In the genomic region with DNA sequence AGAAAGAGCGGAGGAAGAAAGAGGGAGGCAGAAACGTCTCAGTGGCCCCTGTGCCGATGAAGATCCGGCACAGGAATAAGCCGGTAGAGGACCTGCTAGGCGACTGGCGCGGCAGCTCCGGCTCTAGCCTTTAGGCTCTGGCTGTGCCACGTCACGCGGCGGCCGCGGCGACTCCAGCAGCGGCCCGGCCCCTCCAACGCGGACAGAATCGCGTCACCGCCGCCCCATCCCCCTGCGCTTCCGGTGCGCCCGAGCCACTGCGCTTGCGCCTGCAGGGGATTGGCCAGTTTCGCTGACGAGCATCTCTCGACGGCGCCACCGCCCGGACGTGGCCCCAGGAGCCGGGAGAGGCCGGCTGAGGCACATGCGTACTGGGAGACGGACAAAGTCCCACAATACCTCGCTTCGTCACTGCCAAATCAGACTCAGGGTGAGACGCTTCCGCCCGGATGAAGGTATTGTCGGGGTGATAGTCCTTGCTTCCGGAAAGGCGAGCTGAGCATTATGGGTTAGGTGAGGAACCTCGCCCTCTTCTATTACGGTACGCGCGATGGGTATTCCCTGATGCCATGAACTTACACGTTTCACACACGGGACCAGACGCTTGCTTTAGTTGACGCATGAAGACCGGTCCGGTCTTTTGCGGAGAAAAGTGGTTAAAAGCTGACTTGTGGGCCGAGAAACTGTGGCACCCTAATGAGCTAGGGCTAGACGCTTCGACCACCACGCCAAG, we compare ENCODE assay signal across 8 cellular contexts. TPM values are rescaled to one million over a fixed set of nuclear protein-coding genes. Genes with fewer than 3 reads are reported as not detected.
DNase-seq lines count a peak whose midpoint lies in the region; ATAC-seq and TF ChIP-seq lines count a peak whose summit lies in the region.

Gene ARF4, minus strand, starts transcription at position 105 of the 733 bp plus-strand sequence. CDS start 204 bp downstream, outside the sequence.

- H3K4me2 ChIP-seq in fibroblast of lung (ENCODE audit: extremely low read depth, insufficient read depth, low read length): peak within 1 kb of the TSS; percentile 99

- POLR2A ChIA-PET in naive thymus-derived CD4-positive, alpha-beta T cell (lab: Charles Lee): interaction anchor here (0.5 to 4.4 kb wide), 20 partner anchors 16 to 1038 kb away, joined by 3 to 88 read pairs (median 4); partner anchors contain the start of genes DENND6A, PDE12 and SLMAP

- H3K79me2 ChIP-seq in fibroblast of lung (ENCODE audit: control insufficient read depth, insufficient read depth, low read length): peaks cover 51% of the 10 kb centered on the region

- H3K27ac Mint-ChIP-seq in activated T-helper 2 cell treated with anti-CD3 and anti-CD28 coated beads, Interferon-gamma antibody, Interleukin-2, Interleukin-4, amounts not matched to agents 10 μg/mL and 5 μg/mL and 100 μg/mL, durations not matched to agents 14 hours and 24 hours and 36 hours: peak within 1 kb of the TSS; percentile 100
- H3K27ac Mint-ChIP-seq in naive thymus-derived CD4-positive, alpha-beta T cell: peak within 1 kb of the TSS; percentile 95 to 100 (median 99)
- H3K27ac Mint-ChIP-seq in stimulated activated naive B cell treated with anti-CD40 and anti-IgM and Interleukin-4, amounts not matched to agents 10 μg/mL and 1 μg/mL and 100 μg/mL, for 72 hours: peak within 1 kb of the TSS; percentile 99

- intact Hi-C loops in activated T-helper 2 cell treated with anti-CD3 and anti-CD28 coated beads, Interferon-gamma antibody, Interleukin-2, Interleukin-4, amounts not matched to agents 10 μg/mL and 5 μg/mL and 100 μg/mL, durations not matched to agents 14 hours and 24 hours and 36 hours (cut with micrococcal nuclease): loop anchor here (1.0 kb wide), 4 partner anchors 41 to 368 kb away; partner anchors contain the start of genes PDE12 and SLMAP
- intact Hi-C loops in naive thymus-derived CD4-positive, alpha-beta T cell (cut with micrococcal nuclease): loop anchor here (1.0 to 5.0 kb wide), 15 partner anchors 15 to 1040 kb away; partner anchors contain the start of genes PDE12 (in 2 of the 2), SLMAP (in 2 of the 2), APPL1 (in 1 of the 2) and ARHGEF3 (in 1 of the 2)

- no peaks in the 10 kb centered on the region for H3K27me3 ChIP-seq in RWPE2 (ENCODE audit: insufficient read depth, poor library complexity, severe bottlenecking)
- no peaks in the 10 kb centered on the region for H3K27me3 ChIP-seq in fibroblast of lung (ENCODE audit: control insufficient read depth, insufficient read depth, low read length)
- H3K27me3 ChIP-seq in naive thymus-derived CD4-positive, alpha-beta T cell (ENCODE audit: control insufficient read depth in 2 of 2, insufficient read depth in 2 of 2, low read length in 2 of 2): no peaks in the 10 kb centered on the region

- ATAC-seq in RWPE2 (ENCODE audit: low read depth): peak; percentile 89
- peak; percentile 93 for ATAC-seq in naive thymus-derived CD4-positive, alpha-beta T cell
- ATAC-seq in stimulated activated naive B cell treated with anti-CD40 and anti-IgM and Interleukin-4, amounts not matched to agents 10 μg/mL and 1 μg/mL and 100 μg/mL, for 72 hours (replicated peaks): peak; percentile 91 to 95

- CTCF ChIA-PET in naive thymus-derived CD4-positive, alpha-beta T cell (lab: Charles Lee): interaction anchor here (0.9 to 1.2 kb wide), 3 partner anchors 11 to 158 kb away, joined by 3 read pairs; partner anchors contain the start of gene SLMAP

- TF ChIP-seq CTCF in RWPE2 (IDR thresholded peaks at IDR 0.05; ENCODE audit: poor library complexity, severe bottlenecking) (peak; percentile 24), fibroblast of lung (conservative IDR thresholded peaks at IDR 0.05 in 1 of 2, IDR thresholded peaks at IDR 0.05 in 1 of 2; ENCODE audit: low read depth in 1 of 2, low read length in 2 of 2) (peak in 1 of 2 donors; percentile 15)

- DNase-seq in ELF-1 (ENCODE audit: low read depth, low spot score) (peak; percentile 100), H4 (ENCODE audit: low spot score) (peak; percentile 97), LoVo (ENCODE audit: low spot score) (peak; percentile 99), RWPE2 (ENCODE audit: low spot score) (peak; percentile 98), fibroblast of lung (ENCODE audit: low read depth in 2 of 2) (peak; percentile 99)
- peak; percentile 100 for DNase-seq in activated T-helper 2 cell treated with anti-CD3 and anti-CD28 coated beads, Interferon-gamma antibody, Interleukin-2, Interleukin-4, amounts not matched to agents 10 μg/mL and 5 μg/mL and 100 μg/mL, durations not matched to agents 14 hours and 24 hours and 36 hours (ENCODE audit: low spot score)
- peak; percentile 99 to 100 (median 100) for DNase-seq in naive thymus-derived CD4-positive, alpha-beta T cell
- DNase-seq in stimulated activated naive B cell treated with anti-CD40 and anti-IgM and Interleukin-4, amounts not matched to agents 10 μg/mL and 1 μg/mL and 100 μg/mL, for 72 hours: peak; percentile 100

- H3K4me3 Mint-ChIP-seq in activated T-helper 2 cell treated with anti-CD3 and anti-CD28 coated beads, Interferon-gamma antibody, Interleukin-2, Interleukin-4, amounts not matched to agents 10 μg/mL and 5 μg/mL and 100 μg/mL, durations not matched to agents 14 hours and 24 hours and 36 hours (ENCODE audit: low read depth): peak within 1 kb of the TSS; percentile 97
- H3K4me3 Mint-ChIP-seq in naive thymus-derived CD4-positive, alpha-beta T cell: peak within 1 kb of the TSS; percentile 91 to 99 (median 98)
- peak within 1 kb of the TSS; percentile 88 to 89 for H3K4me3 Mint-ChIP-seq in stimulated activated naive B cell treated with anti-CD40 and anti-IgM and Interleukin-4, amounts not matched to agents 10 μg/mL and 1 μg/mL and 100 μg/mL, for 72 hours

- no peaks in the 10 kb centered on the region for H3K27me3 Mint-ChIP-seq in activated T-helper 2 cell treated with anti-CD3 and anti-CD28 coated beads, Interferon-gamma antibody, Interleukin-2, Interleukin-4, amounts not matched to agents 10 μg/mL and 5 μg/mL and 100 μg/mL, durations not matched to agents 14 hours and 24 hours and 36 hours (ENCODE audit: low read depth)
- H3K27me3 Mint-ChIP-seq in naive thymus-derived CD4-positive, alpha-beta T cell: no peaks in the 10 kb centered on the region
- no peaks in the 10 kb centered on the region for H3K27me3 Mint-ChIP-seq in stimulated activated naive B cell treated with anti-CD40 and anti-IgM and Interleukin-4, amounts not matched to agents 10 μg/mL and 1 μg/mL and 100 μg/mL, for 72 hours

- H3K36me3 Mint-ChIP-seq in activated T-helper 2 cell treated with anti-CD3 and anti-CD28 coated beads, Interferon-gamma antibody, Interleukin-2, Interleukin-4, amounts not matched to agents 10 μg/mL and 5 μg/mL and 100 μg/mL, durations not matched to agents 14 hours and 24 hours and 36 hours (ENCODE audit: low read depth): peaks cover 53% of the 10 kb centered on the region
- peaks cover 0 to 13% (median 9%) of the 10 kb centered on the region in 5 donors for H3K36me3 Mint-ChIP-seq in naive thymus-derived CD4-positive, alpha-beta T cell
- peaks cover 16 to 40% of the 10 kb centered on the region in 2 donors for H3K36me3 Mint-ChIP-seq in stimulated activated naive B cell treated with anti-CD40 and anti-IgM and Interleukin-4, amounts not matched to agents 10 μg/mL and 1 μg/mL and 100 μg/mL, for 72 hours

- peaks cover 15% of the 10 kb centered on the region for H3K4me1 ChIP-seq in RWPE2 (ENCODE audit: insufficient read depth, poor library complexity, severe bottlenecking)
- peaks cover 5% of the 10 kb centered on the region for H3K4me1 ChIP-seq in fibroblast of lung (ENCODE audit: control insufficient read depth, extremely low read depth, insufficient read depth, low read length)
- peaks cover 29 to 30% of the 10 kb centered on the region in 2 donors for H3K4me1 ChIP-seq in naive thymus-derived CD4-positive, alpha-beta T cell (ENCODE audit: control insufficient read depth in 2 of 2, insufficient read depth in 2 of 2, low read length in 2 of 2)

- H3K9me3 Mint-ChIP-seq in activated T-helper 2 cell treated with anti-CD3 and anti-CD28 coated beads, Interferon-gamma antibody, Interleukin-2, Interleukin-4, amounts not matched to agents 10 μg/mL and 5 μg/mL and 100 μg/mL, durations not matched to agents 14 hours and 24 hours and 36 hours: no peaks in the 10 kb centered on the region
- peaks cover 0 to 4% (median 0%) of the 10 kb centered on the region in 11 donors for H3K9me3 Mint-ChIP-seq in naive thymus-derived CD4-positive, alpha-beta T cell
- no peaks in the 10 kb centered on the region for H3K9me3 Mint-ChIP-seq in stimulated activated naive B cell treated with anti-CD40 and anti-IgM and Interleukin-4, amounts not matched to agents 10 μg/mL and 1 μg/mL and 100 μg/mL, for 72 hours

- peaks cover 38% of the 10 kb centered on the region for H3K36me3 ChIP-seq in RWPE2 (ENCODE audit: low read depth)
- peaks cover 1% of the 10 kb centered on the region for H3K36me3 ChIP-seq in fibroblast of lung (ENCODE audit: control insufficient read depth, insufficient read depth, low read length)
- peaks cover 0 to 5% (median 0%) of the 10 kb centered on the region in 3 experiments for H3K36me3 ChIP-seq in naive thymus-derived CD4-positive, alpha-beta T cell (ENCODE audit: control insufficient read depth in 2 of 3, insufficient read depth in 3 of 3, low read length in 3 of 3)

- H3K4me3 ChIP-seq in RWPE2 (ENCODE audit: severe bottlenecking) (peak within 1 kb of the TSS; percentile 86), fibroblast of lung (replicated peaks in 1 of 4; ENCODE audit: control extremely low read depth in 1 of 4, insufficient read depth in 1 of 4, low read depth in 3 of 4, low read length in 4 of 4) (peak within 1 kb of the TSS; percentile 84 to 98 (median 92))
- H3K4me3 ChIP-seq in naive thymus-derived CD4-positive, alpha-beta T cell (ENCODE audit: low read length): peak within 1 kb of the TSS; percentile 86

- peaks cover 23% of the 10 kb centered on the region for H4K20me1 ChIP-seq in fibroblast of lung (ENCODE audit: control insufficient read depth, extremely low read depth, insufficient read depth, low read length)

- H3K27ac ChIP-seq in RWPE2 (ENCODE audit: poor library complexity, severe bottlenecking) (peak within 1 kb of the TSS; percentile 93), fibroblast of lung (ENCODE audit: insufficient read depth, low read length) (peak within 1 kb of the TSS; percentile 100)
- peak within 1 kb of the TSS; percentile 94 for H3K27ac ChIP-seq in naive thymus-derived CD4-positive, alpha-beta T cell (ENCODE audit: low read depth, low read length)

- peak within 1 kb of the TSS; percentile 76 for H2AFZ ChIP-seq in fibroblast of lung (ENCODE audit: low read length)

- H3K4me1 Mint-ChIP-seq in activated T-helper 2 cell treated with anti-CD3 and anti-CD28 coated beads, Interferon-gamma antibody, Interleukin-2, Interleukin-4, amounts not matched to agents 10 μg/mL and 5 μg/mL and 100 μg/mL, durations not matched to agents 14 hours and 24 hours and 36 hours (ENCODE audit: low read depth): peaks cover 32% of the 10 kb centered on the region
- peaks cover 33 to 64% (median 50%) of the 10 kb centered on the region in 7 donors for H3K4me1 Mint-ChIP-seq in naive thymus-derived CD4-positive, alpha-beta T cell
- peaks cover 23 to 46% of the 10 kb centered on the region in 2 donors for H3K4me1 Mint-ChIP-seq in stimulated activated naive B cell treated with anti-CD40 and anti-IgM and Interleukin-4, amounts not matched to agents 10 μg/mL and 1 μg/mL and 100 μg/mL, for 72 hours

- H3K9me3 ChIP-seq in RWPE2 (ENCODE audit: severe bottlenecking) (no peaks in the 10 kb centered on the region), fibroblast of lung (ENCODE audit: control insufficient read depth, insufficient read depth, low read depth, low read length) (no peaks in the 10 kb centered on the region)
- H3K9me3 ChIP-seq in naive thymus-derived CD4-positive, alpha-beta T cell (ENCODE audit: control insufficient read depth in 2 of 3, low read length in 3 of 3): no peaks in the 10 kb centered on the region

- H3K9ac ChIP-seq in fibroblast of lung (ENCODE audit: insufficient read depth, low read length): peak within 1 kb of the TSS; percentile 90

RNA-seq across cellular contexts. Expression of gene ARF4, which starts in this region (rescaled TPM):
- 209 and 245 TPM in 2 replicates for total RNA-seq in H4 (2014; rRNA removed; shearing (Covaris generic))
- 93.6 and 95.6 TPM in 2 replicates for total RNA-seq in activated T-helper 2 cell treated with anti-CD3 and anti-CD28 coated beads, Interferon-gamma antibody, Interleukin-2, Interleukin-4, amounts not matched to agents 10 μg/mL and 5 μg/mL and 100 μg/mL, durations not matched to agents 14 hours and 24 hours and 36 hours
- total RNA-seq in fibroblast of lung: 121 and 173 TPM in 2 replicates
- 544 and 761 TPM in 2 replicates for polyA plus RNA-seq in fibroblast of lung
- 361 and 444 TPM in 2 replicates for polyA plus RNA-seq in fibroblast of lung (2012)
- polyA minus RNA-seq in fibroblast of lung (ENCODE audit: low replicate concordance): 664 and 790 TPM in 2 replicates
- 10 to 100 TPM; 50.9 to 85.5 (median 57.5) TPM for total RNA-seq in naive thymus-derived CD4-positive, alpha-beta T cell
- polyA plus RNA-seq in naive thymus-derived CD4-positive, alpha-beta T cell: 100 to 1,000 TPM; 128 to 130 TPM

Comparison
In these comparisons a context has a peak if more than half of its experiments do, and no peak if none do; other contexts are left out.
1. Peak in every context shown above with its lines: DNase-seq, ATAC-seq, H3K4me3 ChIP-seq and H3K27ac ChIP-seq.